Comparison of ENCODE assay signal across 8 cellular contexts in genomic region chr7:32691923-32692815, GRCh38.
DNase-seq lines count a peak whose midpoint lies in the region; ATAC-seq and TF ChIP-seq lines count a peak whose summit lies in the region.
"Not testable (repeated sequence)": the region's sequence is repeated elsewhere in the genome, so short reads cannot be mapped to it uniquely, and the experiment has no call there.

No MANE protein-coding gene starts in this region.

- not testable (repeated sequence) for H3K4me3 ChIP-seq in WERI-Rb-1 (ENCODE audit: low read depth, low read length); left lung

- ATAC-seq in GM21360 (IDR thresholded peaks at IDR 0.05; ENCODE audit: unreplicated experiment), result peak; percentile 83
- ATAC-seq in HG03097 (IDR thresholded peaks at IDR 0.05; ENCODE audit: low FRiP score, unreplicated experiment), result peak; percentile 78
- peak; percentile 94 for ATAC-seq in left lung

- DNase-seq in DMS 273 (lab: John Stamatoyannopoulos, UW; ENCODE audit: unreplicated experiment), result peak; percentile 23
- DNase-seq in NCI-H226, result peak; percentile 32
- DNase-seq in WERI-Rb-1, result peak; percentile 14
- peak; percentile 21 for DNase-seq in dermis blood vessel endothelial cell
- peak in 1 of 2 donors; percentile 44 for DNase-seq in left lung
- peak; percentile 31 for DNase-seq in stimulated activated CD8-positive, alpha-beta memory T cell treated with anti-CD3 and anti-CD28 coated beads, Interleukin-4, amount 100 ng/mL, for 48 hours

- intact Hi-C loops in left lung (cut with DNase I), result not testable (repeated sequence)

- H3K36me3 ChIP-seq in WERI-Rb-1, left lung: not testable (repeated sequence)

- not testable (repeated sequence) for H3K27ac ChIP-seq in WERI-Rb-1
- H3K27ac ChIP-seq in left lung, result peak overlapping the region in 1 of 2 donors; percentile 5

- TF ChIP-seq CTCF in WERI-Rb-1 (IDR thresholded peaks at IDR 0.05; ENCODE audit: low read depth, low read length); left lung (IDR thresholded peaks at IDR 0.05): not testable (repeated sequence)

- not testable (repeated sequence) for H3K27me3 ChIP-seq in WERI-Rb-1 (ENCODE audit: insufficient read depth, low read depth, severe bottlenecking); left lung

- H3K4me1 ChIP-seq in left lung, result not testable (repeated sequence)

- not testable (repeated sequence) for H3K9me3 ChIP-seq in WERI-Rb-1 (ENCODE audit: severe bottlenecking); left lung
